8 cellular contexts compared by ENCODE assay signal in the genomic region with DNA sequence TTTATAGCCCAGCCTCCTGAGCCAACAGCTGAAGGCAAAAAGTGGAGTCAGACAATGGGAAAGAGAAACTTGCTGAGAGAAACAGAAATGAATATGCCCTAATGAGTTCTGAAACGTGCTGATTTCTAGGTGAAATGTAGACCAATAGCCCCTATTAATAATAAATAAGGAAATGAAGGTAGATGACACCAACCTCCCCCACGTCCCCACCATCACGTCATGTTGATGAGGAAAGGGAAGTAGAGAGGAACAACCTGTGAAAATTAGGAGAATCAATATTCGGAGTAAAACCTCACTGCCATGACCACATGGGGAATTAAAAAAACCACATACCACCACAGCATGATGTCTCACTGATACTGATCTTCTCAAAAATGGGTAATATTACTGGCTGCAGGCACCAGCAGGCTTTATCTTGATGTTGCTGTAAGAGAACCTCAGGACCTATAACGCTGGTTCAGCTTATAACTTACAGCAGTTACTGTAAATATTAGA.
DNase-seq lines count a peak whose midpoint lies in the region; ATAC-seq and TF ChIP-seq lines count a peak whose summit lies in the region.

No MANE protein-coding gene starts in this region.

- H3K36me3 ChIP-seq in stomach = peaks cover 0 to 13% (median 10%) of the 10 kb centered on the region in 4 donors

- peak overlapping the region in 1 of 5 donors; percentile 7 for H3K27ac ChIP-seq in stomach

- intact Hi-C loops in stomach (cut with DNase I; ENCODE audit: low total_unique reads) = no loop called here

- H3K27me3 ChIP-seq in stomach = no peaks in the 10 kb centered on the region

- TF ChIP-seq EP300 in stomach (IDR thresholded peaks at IDR 0.05) = no peak

- ATAC-seq in GM21390 (IDR thresholded peaks at IDR 0.05; ENCODE audit: unreplicated experiment) = peak; percentile 64

- H3K4me1 ChIP-seq in stomach = peaks cover 0 to 14% (median 8%) of the 10 kb centered on the region in 4 donors

- H3K4me3 ChIP-seq in Jurkat, Clone E6-1 (ENCODE audit: low read length) = no peak overlapping the region
- no peak overlapping the region for H3K4me3 ChIP-seq in stomach

- no peaks in the 10 kb centered on the region for H3K9me3 ChIP-seq in stomach

- WGBS in stomach, 5 donors = 57 to 81% (median 66%) methylated on average over 5 of the region's 5 CpGs

- TF ChIP-seq POLR2A in stomach (IDR thresholded peaks at IDR 0.05) = no peak

- no peak for TF ChIP-seq CTCF in stomach (IDR thresholded peaks at IDR 0.05)

- peak; percentile 42 for DNase-seq in Jurkat, Clone E6-1 (ENCODE audit: low read depth, low spot score)
- DNase-seq in activated T-cell treated with anti-CD3 and anti-CD28 coated beads for 24 hours (ENCODE audit: low read depth) = peak; percentile 30
- DNase-seq in stimulated activated CD4-positive, alpha-beta T cell treated with anti-CD3 and anti-CD28 coated beads, Interleukin-4, amount 100 ng/mL, for 48 hours (ENCODE audit: low read depth in 2 of 2) = peak; percentile 8 to 34
- DNase-seq in NCI-H510A (lab: John Stamatoyannopoulos, UW) = no peak
- DNase-seq in NCI-H524 treated with DMSO at 0.1 percent for 48 hours (lab: John Stamatoyannopoulos, UW) = no peak
- DNase-seq in SW480 (ENCODE audit: low spot score) = no peak
- no peak for DNase-seq in stomach

Comparison
In these comparisons a context has a peak if more than half of its experiments do, and no peak if none do; other contexts are left out.
1. DNase-seq: peak in Jurkat, Clone E6-1 (single experiment), activated T-cell treated with anti-CD3 and anti-CD28 coated beads for 24 hours (single experiment) and stimulated activated CD4-positive, alpha-beta T cell treated with anti-CD3 and anti-CD28 coated beads, Interleukin-4, amount 100 ng/mL, for 48 hours (2 of 2); none in NCI-H510A (single experiment), NCI-H524 treated with DMSO at 0.1 percent for 48 hours (single experiment), SW480 (single experiment) and stomach (single experiment).